2 cellular contexts compared by ENCODE assay signal in genomic region chr2:27264253-27264752, GRCh38.
TF ChIP-seq lines count a peak whose summit lies in the region.

No MANE protein-coding gene starts in this region.

TF ChIP-seq in GM23338, 12 proteins besides CTCF, POLR2A, EP300 and RAD21 (continued from another document):
- TF ChIP-seq ZNF462 (CRISPR knock-in tag; IDR thresholded peaks at IDR 0.05) (no peak), ZNF331 (CRISPR knock-in tag; IDR thresholded peaks at IDR 0.05; ENCODE audit: low read depth) (no peak), POLR2AphosphoS5 (IDR thresholded peaks at IDR 0.05; ENCODE audit: low read depth) (peak; percentile 18)

TF ChIP-seq in SK-N-SH, 30 proteins besides CTCF, POLR2A, EP300 and RAD21 (continued from another document):
- TF ChIP-seq USF1 (IDR thresholded peaks at IDR 0.05; ENCODE audit: borderline replicate concordance, low read depth): no peak
